Comparison of ENCODE assay signal across 17 cellular contexts in the genomic region with DNA sequence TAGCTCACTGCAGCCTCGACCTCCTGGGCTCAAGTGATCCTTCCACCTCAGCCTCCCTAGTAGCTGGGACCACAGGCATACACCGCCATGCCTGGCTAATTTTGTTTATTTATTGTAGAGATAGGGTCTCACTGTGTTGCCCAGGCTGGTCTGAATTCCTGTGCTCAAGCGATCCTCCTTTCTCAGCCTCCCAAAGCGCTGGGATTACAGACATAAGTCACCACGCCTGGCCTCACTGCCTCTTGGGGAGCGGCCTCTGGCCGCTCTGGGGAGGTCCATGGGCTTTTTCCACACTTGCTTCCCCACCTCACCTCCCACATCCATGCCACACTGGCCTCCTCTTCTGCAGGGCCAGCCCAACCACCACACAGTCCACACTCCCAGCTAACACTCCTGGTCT. TPM values are rescaled to one million over a fixed set of nuclear protein-coding genes. Genes with fewer than 3 reads are reported as not detected.
DNase-seq lines count a peak whose midpoint lies in the region; ATAC-seq and TF ChIP-seq lines count a peak whose summit lies in the region.
"Had no signal": no experiment of that assay in that cellular context is flagged by ENCODE, and none has a peak within 500 bp of the region (broad histone marks: within the 10 kb centered on the region; RNA-seq: fewer than 3 reads in every experiment).

No MANE protein-coding gene starts in this region.

- no peak for DNase-seq in activated CD8-positive, alpha-beta T cell treated with anti-CD3 and anti-CD28 coated beads, Interleukin-2, amount 10 ng/mL, durations not matched to agents 7 days and 5 days
- DNase-seq in activated CD8-positive, alpha-beta T cell treated with anti-CD3 and anti-CD28 coated beads for 36 hours, result no peak
- DNase-seq in natural killer cell, result no peak
- DNase-seq in spleen, result peak; percentile 58
- DNase-seq in SIG-M5 treated with dmso at 0.1 percent for 504 hours (lab: John Stamatoyannopoulos, UW; ENCODE audit: unreplicated experiment), result no peak
- no peak for DNase-seq in midbrain (lab: John Stamatoyannopoulos, UW)
- no peak for DNase-seq in activated gamma-delta T cell treated with Interleukin-2 at 50 U/mL for 16 hours
- DNase-seq: Calu3; CD8-positive, alpha-beta T cell; GF-D8 had no signal

- POLR2A ChIA-PET in activated CD8-positive, alpha-beta T cell treated with anti-CD3 and anti-CD28 coated beads, Interleukin-2, amount 10 ng/mL, durations not matched to agents 7 days and 5 days (lab: Charles Lee), result interaction anchor here (5.4 kb wide), 1 partner anchor 58 kb away, joined by 33 read pairs; no protein-coding TSS in a partner anchor
- POLR2A ChIA-PET in activated CD8-positive, alpha-beta T cell treated with anti-CD3 and anti-CD28 coated beads for 36 hours (lab: Charles Lee), result interaction anchor here (0.8 to 5.7 kb wide), 4 partner anchors 48 to 87 kb away, joined by 3 to 48 read pairs (median 26); no protein-coding TSS in a partner anchor

- H3K4me1 ChIP-seq in spleen, result peaks cover 11 to 89% (median 31%) of the 10 kb centered on the region in 6 donors

- H3K9me3 ChIP-seq in KOPT-K1 (ENCODE audit: insufficient read depth, low read length, poor library complexity, severe bottlenecking) (no peaks in the 10 kb centered on the region), spleen (no peaks in the 10 kb centered on the region)
- H3K9me3 ChIP-seq: A549 had no signal

- no peaks in the 10 kb centered on the region for H3K9me3 Mint-ChIP-seq in activated CD8-positive, alpha-beta T cell treated with anti-CD3 and anti-CD28 coated beads, Interleukin-2, amount 10 ng/mL, durations not matched to agents 7 days and 5 days (ENCODE audit: insufficient read depth)
- no peaks in the 10 kb centered on the region for H3K9me3 Mint-ChIP-seq in activated CD8-positive, alpha-beta T cell treated with anti-CD3 and anti-CD28 coated beads for 36 hours
- H3K9me3 Mint-ChIP-seq in natural killer cell, result no peaks in the 10 kb centered on the region
- H3K9me3 Mint-ChIP-seq: CD8-positive, alpha-beta T cell; H9 had no signal

- CTCF ChIA-PET in activated CD8-positive, alpha-beta T cell treated with anti-CD3 and anti-CD28 coated beads, Interleukin-2, amount 10 ng/mL, durations not matched to agents 7 days and 5 days (lab: Charles Lee), result interaction anchor here (0.6 to 9.3 kb wide), 20 partner anchors 11 to 118 kb away, joined by 3 to 244 read pairs (median 4); partner anchors contain the start of genes ADGRG3, ADGRG5 and KATNB1
- CTCF ChIA-PET in activated CD8-positive, alpha-beta T cell treated with anti-CD3 and anti-CD28 coated beads for 36 hours (lab: Charles Lee), result interaction anchor here (0.5 to 7.0 kb wide), 28 partner anchors 13 to 233 kb away, joined by 3 to 265 read pairs (median 6); partner anchors contain the start of genes ADGRG1, ADGRG5, KATNB1 and POLR2C

- ATAC-seq in activated CD8-positive, alpha-beta T cell treated with anti-CD3 and anti-CD28 coated beads, Interleukin-2, amount 10 ng/mL, durations not matched to agents 7 days and 5 days, result no peak
- ATAC-seq in activated CD8-positive, alpha-beta T cell treated with anti-CD3 and anti-CD28 coated beads for 36 hours, result no peak
- ATAC-seq in natural killer cell, result no peak

- H3K4me1 Mint-ChIP-seq in activated CD8-positive, alpha-beta T cell treated with anti-CD3 and anti-CD28 coated beads, Interleukin-2, amount 10 ng/mL, durations not matched to agents 7 days and 5 days (ENCODE audit: low read depth), result peaks cover 59% of the 10 kb centered on the region
- peaks cover 33% of the 10 kb centered on the region for H3K4me1 Mint-ChIP-seq in activated CD8-positive, alpha-beta T cell treated with anti-CD3 and anti-CD28 coated beads for 36 hours (ENCODE audit: low read depth)
- H3K4me1 Mint-ChIP-seq in natural killer cell, result peaks cover 68 to 72% of the 10 kb centered on the region in 2 donors

- H3K4me3 ChIP-seq in spleen, result no peak overlapping the region
- H3K4me3 ChIP-seq: A549, GM12878 had no signal

- 86 to 93% (median 89%) methylated on average over 7 of the region's 7 CpGs for WGBS in spleen, 5 donors

- H3K27ac Mint-ChIP-seq in activated CD8-positive, alpha-beta T cell treated with anti-CD3 and anti-CD28 coated beads, Interleukin-2, amount 10 ng/mL, durations not matched to agents 7 days and 5 days, result peak overlapping the region; percentile 11
- no peak overlapping the region for H3K27ac Mint-ChIP-seq in activated CD8-positive, alpha-beta T cell treated with anti-CD3 and anti-CD28 coated beads for 36 hours
- peak overlapping the region; percentile 91 to 96 for H3K27ac Mint-ChIP-seq in natural killer cell
- H3K27ac Mint-ChIP-seq: CD8-positive, alpha-beta T cell; H9 had no signal

- no peak for TF ChIP-seq CTCF in activated CD8-positive, alpha-beta T cell treated with anti-CD3 and anti-CD28 coated beads for 36 hours (IDR thresholded peaks at IDR 0.05)
- TF ChIP-seq CTCF in natural killer cell (IDR thresholded peaks at IDR 0.05), result no peak
- no peak for TF ChIP-seq CTCF in spleen (IDR thresholded peaks at IDR 0.05 in 8 of 11, conservative IDR thresholded peaks at IDR 0.05 in 3 of 11)

- peaks cover 0 to 19% (median 0%) of the 10 kb centered on the region in 7 donors for H3K27me3 ChIP-seq in spleen (replicated peaks in 1 of 7)

- intact Hi-C loops in activated CD8-positive, alpha-beta T cell treated with anti-CD3 and anti-CD28 coated beads for 36 hours (cut with micrococcal nuclease), result loop anchor here (1.0 to 5.0 kb wide), 2 partner anchors 58 to 74 kb away; no protein-coding TSS in a partner anchor
- intact Hi-C loops in natural killer cell (cut with micrococcal nuclease), result loop anchor here (1.0 to 5.0 kb wide), 7 partner anchors 17 to 118 kb away; partner anchors contain the start of gene KATNB1
- intact Hi-C loops in spleen (cut with DNase I; ENCODE audit: low total_unique reads), result loop anchor here (5.0 kb wide), 2 partner anchors 58 to 73 kb away; no protein-coding TSS in a partner anchor

- H3K27ac ChIP-seq in KOPT-K1 (ENCODE audit: low read depth, low read length, poor library complexity, severe bottlenecking) (peak overlapping the region; percentile 19), spleen (no peak overlapping the region)
- H3K27ac ChIP-seq: 22Rv1 had no signal

- H3K4me3 Mint-ChIP-seq in activated CD8-positive, alpha-beta T cell treated with anti-CD3 and anti-CD28 coated beads, Interleukin-2, amount 10 ng/mL, durations not matched to agents 7 days and 5 days, result no peak overlapping the region
- H3K4me3 Mint-ChIP-seq in activated CD8-positive, alpha-beta T cell treated with anti-CD3 and anti-CD28 coated beads for 36 hours, result no peak overlapping the region
- peak overlapping the region; percentile 79 for H3K4me3 Mint-ChIP-seq in natural killer cell
- H3K4me3 Mint-ChIP-seq: CD8-positive, alpha-beta T cell; H9 had no signal

- H3K36me3 Mint-ChIP-seq in activated CD8-positive, alpha-beta T cell treated with anti-CD3 and anti-CD28 coated beads, Interleukin-2, amount 10 ng/mL, durations not matched to agents 7 days and 5 days (ENCODE audit: low read depth), result no peaks in the 10 kb centered on the region
- no peaks in the 10 kb centered on the region for H3K36me3 Mint-ChIP-seq in activated CD8-positive, alpha-beta T cell treated with anti-CD3 and anti-CD28 coated beads for 36 hours (ENCODE audit: low read depth)
- peaks cover 11% of the 10 kb centered on the region for H3K36me3 Mint-ChIP-seq in natural killer cell
- H3K36me3 Mint-ChIP-seq: CD8-positive, alpha-beta T cell had no signal

- no peak for TF ChIP-seq POLR2A in spleen (IDR thresholded peaks at IDR 0.05)

- no peaks in the 10 kb centered on the region for H3K27me3 Mint-ChIP-seq in activated CD8-positive, alpha-beta T cell treated with anti-CD3 and anti-CD28 coated beads, Interleukin-2, amount 10 ng/mL, durations not matched to agents 7 days and 5 days (ENCODE audit: low read depth)
- H3K27me3 Mint-ChIP-seq in activated CD8-positive, alpha-beta T cell treated with anti-CD3 and anti-CD28 coated beads for 36 hours, result no peaks in the 10 kb centered on the region
- H3K27me3 Mint-ChIP-seq in natural killer cell (ENCODE audit: low read depth in 2 of 2), result no peaks in the 10 kb centered on the region

- H3K36me3 ChIP-seq in KOPT-K1 (ENCODE audit: insufficient read depth, low read length), result peaks cover 55% of the 10 kb centered on the region
- no peaks in the 10 kb centered on the region for H3K36me3 ChIP-seq in spleen

RNA-seq across cellular contexts. Expression of gene ADGRG3, which starts 18.3 kb away (rescaled TPM):
- total RNA-seq in activated CD8-positive, alpha-beta T cell treated with anti-CD3 and anti-CD28 coated beads, Interleukin-2, amount 10 ng/mL, durations not matched to agents 7 days and 5 days, result under 1 TPM in 1 of 2 experiments, not detected in 1; 0.13 TPM
- total RNA-seq in activated CD8-positive, alpha-beta T cell treated with anti-CD3 and anti-CD28 coated beads for 36 hours, result not detected
- total RNA-seq in natural killer cell (10 to 100 TPM; 16.6 to 57.3 (median 20.7) TPM), spleen (100 to 1,000 TPM in 2 of 7 donors, 10 to 100 TPM in 5; 16.6 to 116 (median 34.2) TPM)
- 10 to 100 TPM in 1 of 3 donors, 1 to 10 TPM in 2; 2.5 to 15.3 (median 8.5) TPM for polyA plus RNA-seq in spleen
- total RNA-seq: Calu3, GM12878 had no signal
- polyA plus RNA-seq: BJ had no signal

RNA-seq across cellular contexts. Expression of gene ADGRG1, which starts 21.4 kb away (rescaled TPM):
- 1 to 10 TPM; 3.3 to 3.7 TPM for total RNA-seq in activated CD8-positive, alpha-beta T cell treated with anti-CD3 and anti-CD28 coated beads, Interleukin-2, amount 10 ng/mL, durations not matched to agents 7 days and 5 days
- total RNA-seq in activated CD8-positive, alpha-beta T cell treated with anti-CD3 and anti-CD28 coated beads for 36 hours, result 1 to 10 TPM; 4.9 to 8.5 TPM
- total RNA-seq in natural killer cell (100 to 1,000 TPM; 830 to 949 (median 858) TPM), spleen (10 to 100 TPM in 4 of 7 donors, 1 to 10 TPM in 3; 6.9 to 23.7 (median 10.5) TPM)
- 1 to 10 TPM; 1.0 to 2.7 (median 1.2) TPM for polyA plus RNA-seq in spleen

RNA-seq across cellular contexts. Expression of gene DRC7, which starts 44.8 kb away (rescaled TPM):
- total RNA-seq in activated CD8-positive, alpha-beta T cell treated with anti-CD3 and anti-CD28 coated beads, Interleukin-2, amount 10 ng/mL, durations not matched to agents 7 days and 5 days, result under 1 TPM; 0.55 to 0.66 TPM
- total RNA-seq in activated CD8-positive, alpha-beta T cell treated with anti-CD3 and anti-CD28 coated beads for 36 hours, result under 1 TPM in 1 of 2 experiments, not detected in 1; 0.58 TPM
- total RNA-seq in natural killer cell, result under 1 TPM in 1 of 3 donors, not detected in 2; 0.33 TPM
- 1 to 10 TPM in 1 of 7 donors, under 1 TPM in 2, not detected in 4; 0.20 to 2.1 (median 0.60) TPM for total RNA-seq in spleen
- under 1 TPM; 0.03 to 0.11 (median 0.06) TPM for polyA plus RNA-seq in spleen
- total RNA-seq: Calu3; CD8-positive, alpha-beta T cell; H1 had no signal
- polyA plus RNA-seq: BJ had no signal

Comparison
In these comparisons a context has a peak if more than half of its experiments do, and no peak if none do; other contexts are left out.
1. RNA of gene ADGRG3, which starts 18.3 kb away (total RNA-seq): 16.6 to 116 TPM in spleen and 16.6 to 57.3 TPM in natural killer cell; not detected in activated CD8-positive, alpha-beta T cell treated with anti-CD3 and anti-CD28 coated beads for 36 hours and 0.13 TPM in activated CD8-positive, alpha-beta T cell treated with anti-CD3 and anti-CD28 coated beads, Interleukin-2, amount 10 ng/mL, durations not matched to agents 7 days and 5 days; every median in the first group is over 10 times any median in the second.
2. RNA of gene ADGRG1, which starts 21.4 kb away (total RNA-seq): 830 to 949 TPM in natural killer cell; 6.9 to 23.7 TPM in spleen, 4.9 to 8.5 TPM in activated CD8-positive, alpha-beta T cell treated with anti-CD3 and anti-CD28 coated beads for 36 hours and 3.3 to 3.7 TPM in activated CD8-positive, alpha-beta T cell treated with anti-CD3 and anti-CD28 coated beads, Interleukin-2, amount 10 ng/mL, durations not matched to agents 7 days and 5 days; every median in the first group is over 10 times any median in the second.